Comparison of ENCODE assay signal across 17 cellular contexts in genomic region chr16:65489531-65490023, GRCh38.
"Had no signal": no experiment of that assay in that cellular context is flagged by ENCODE, and none has a peak within 500 bp of the region (broad histone marks: within the 10 kb centered on the region; RNA-seq: fewer than 3 reads in every experiment).

No MANE protein-coding gene starts in this region.

- H3K27ac ChIP-seq: neutrophil, psoas muscle, right lobe of liver, suprapubic skin, upper lobe of left lung had no signal

- H3K27me3 ChIP-seq: neutrophil, right lobe of liver, suprapubic skin, upper lobe of left lung had no signal

- H3K9me3 ChIP-seq: neutrophil, psoas muscle, right lobe of liver, suprapubic skin, upper lobe of left lung had no signal

- DNase-seq: activated CD4-positive, alpha-beta T cell treated with anti-CD3 and anti-CD28 coated beads for 4 hours; activated CD8-positive, alpha-beta memory T cell treated with anti-CD3 and anti-CD28 coated beads, Interleukin-2, amount 50 U/mL, for 48 hours; activated CD8-positive, alpha-beta T cell treated with anti-CD3 and anti-CD28 coated beads, Interleukin-2, amount 10 ng/mL, durations not matched to agents 7 days and 5 days; activated naive CD4-positive, alpha-beta T cell treated with Interleukin-2 at 50 U/mL for 16 hours; activated naive CD8-positive, alpha-beta T cell treated with anti-CD3 and anti-CD28 coated beads, Interleukin-2, amount 50 U/mL, for 24 hours; caudate nucleus; cortex of kidney; effector memory CD4-positive, alpha-beta T cell; head of caudate nucleus; psoas muscle; right lobe of liver; stimulated activated CD4-positive, alpha-beta T cell treated with anti-CD3 and anti-CD28 coated beads, Interleukin-2, amount 100 ng/mL, for 48 hours; stimulated activated naive CD8-positive, alpha-beta T cell treated with anti-CD3 and anti-CD28 coated beads, Interleukin-15, Interleukin-2, amounts not matched to agents 100 U/mL and 50 U/mL, for 24 hours; upper lobe of left lung had no signal

- ATAC-seq: activated CD8-positive, alpha-beta T cell treated with anti-CD3 and anti-CD28 coated beads, Interleukin-2, amount 10 ng/mL, durations not matched to agents 7 days and 5 days; activated naive CD8-positive, alpha-beta T cell treated with anti-CD3 and anti-CD28 coated beads, Interleukin-2, amount 50 U/mL, for 24 hours; psoas muscle; right lobe of liver; stimulated activated naive CD8-positive, alpha-beta T cell treated with anti-CD3 and anti-CD28 coated beads, Interleukin-15, Interleukin-2, amounts not matched to agents 100 U/mL and 50 U/mL, for 24 hours had no signal

- H3K4me3 ChIP-seq: psoas muscle, right lobe of liver, suprapubic skin, upper lobe of left lung had no signal

- H3K36me3 ChIP-seq: neutrophil, right lobe of liver, suprapubic skin, upper lobe of left lung had no signal

- FAIRE-seq: astrocyte had no signal

- H3K4me1 ChIP-seq: psoas muscle, right lobe of liver, upper lobe of left lung had no signal
